ENCODE assay signal across 8 cellular contexts in the genomic region with DNA sequence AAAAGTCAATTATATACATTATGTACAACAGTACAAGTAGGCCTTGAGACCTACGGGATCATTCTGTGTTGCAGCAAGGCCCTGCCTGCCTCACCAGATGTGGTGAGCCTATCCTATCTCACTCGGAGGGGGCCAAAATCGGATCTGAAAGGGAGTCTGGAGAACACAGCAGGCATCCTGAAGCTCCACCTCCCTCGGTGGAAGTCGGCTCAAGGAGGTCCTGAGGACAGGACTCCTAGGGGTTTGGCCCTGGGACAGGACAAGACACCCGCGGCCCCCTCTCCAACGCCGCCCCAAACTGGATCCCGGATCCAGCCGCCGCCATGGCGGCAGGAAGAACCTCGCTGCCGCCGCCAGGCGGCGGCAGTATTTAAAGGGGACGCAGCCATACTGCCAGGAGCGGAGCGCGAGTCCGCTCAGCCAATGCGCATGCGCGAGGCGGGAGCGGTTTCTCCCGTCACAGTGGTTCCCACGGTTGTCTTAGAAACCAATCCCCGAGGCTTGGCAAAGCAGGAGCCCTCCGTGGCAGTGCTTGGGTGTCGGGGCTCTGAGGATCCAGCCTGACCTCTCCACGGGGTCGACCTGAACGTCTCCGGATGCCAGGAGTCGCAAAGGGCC.
DNase-seq lines count a peak whose midpoint lies in the region; ATAC-seq and TF ChIP-seq lines count a peak whose summit lies in the region.
"Not testable (repeated sequence)": the region's sequence is repeated elsewhere in the genome, so short reads cannot be mapped to it uniquely, and the experiment has no call there.

No MANE protein-coding gene starts in this region.

- not testable (repeated sequence) for H3K9me3 ChIP-seq in NT2/D1 (ENCODE audit: insufficient read depth, low read length); sigmoid colon; upper lobe of right lung

- not testable (repeated sequence) for H3K4me1 ChIP-seq in NT2/D1 (ENCODE audit: insufficient read depth, insufficient read length); sigmoid colon; upper lobe of right lung

- not testable (repeated sequence) for H3K4me3 ChIP-seq in NT2/D1 (ENCODE audit: insufficient read length, low read depth); sigmoid colon; upper lobe of right lung
- H3K4me3 ChIP-seq in brain microvascular endothelial cell (ENCODE audit: low read depth, low read length): peak overlapping the region; percentile 17

- TF ChIP-seq POLR2A in sigmoid colon (IDR thresholded peaks at IDR 0.05): not testable (repeated sequence)

- not testable (repeated sequence) for H3K27ac ChIP-seq in brain microvascular endothelial cell, sigmoid colon, upper lobe of right lung

- in situ Hi-C loops in brain microvascular endothelial cell (cut with HindIII; ENCODE audit: low pct_ligation_motif_present, low sequenced_read_pairs): not testable (repeated sequence)

- H3K36me3 ChIP-seq in NT2/D1 (ENCODE audit: insufficient read depth, insufficient read length, low read length); brain microvascular endothelial cell (replicated peaks); sigmoid colon; upper lobe of right lung: not testable (repeated sequence)

- H3K9ac ChIP-seq in NT2/D1 (ENCODE audit: insufficient read length, low read depth): not testable (repeated sequence)

- TF ChIP-seq EP300 in sigmoid colon (IDR thresholded peaks at IDR 0.05): not testable (repeated sequence)

- ATAC-seq in SK-N-SH treated with all-trans-retinoic acid at 6 μM for 48 hours: peak; percentile 97
- not testable (repeated sequence) for ATAC-seq in upper lobe of right lung

- not testable (repeated sequence) for TF ChIP-seq CTCF in brain microvascular endothelial cell (IDR thresholded peaks at IDR 0.05; ENCODE audit: low read depth, low read length, missing control alignments); sigmoid colon (IDR thresholded peaks at IDR 0.05); upper lobe of right lung (IDR thresholded peaks at IDR 0.05)

- 65 to 79% methylated on average over 38 of the region's 38 CpGs for WGBS in sigmoid colon, 2 donors

- intact Hi-C loops in sigmoid colon (cut with DNase I); upper lobe of right lung (cut with DNase I): not testable (repeated sequence)

- H3K27me3 ChIP-seq in NT2/D1 (ENCODE audit: insufficient read depth, insufficient read length); brain microvascular endothelial cell (replicated peaks); sigmoid colon; upper lobe of right lung: not testable (repeated sequence)

- DNase-seq in Daoy (ENCODE audit: low read depth): peak; percentile 89
- peak; percentile 46 for DNase-seq in HT1080 (ENCODE audit: low read depth)
- peak; percentile 5 for DNase-seq in NT2/D1 (ENCODE audit: low read depth, low spot score)
- DNase-seq in brain microvascular endothelial cell: not testable (repeated sequence)
- DNase-seq in mesenteric fat pad (ENCODE audit: low spot score): peak; percentile 78
- peak; percentile 32 for DNase-seq in sigmoid colon
- peak; percentile 48 for DNase-seq in upper lobe of right lung
